ENCODE assay signal across 1 cellular context in genomic region chr13:111323549-111323948, GRCh38.
TF ChIP-seq lines count a peak whose summit lies in the region.

No MANE protein-coding gene starts in this region.

TF ChIP-seq in IMR-90, 13 proteins besides CTCF, POLR2A, EP300 and RAD21:
- TF ChIP-seq BHLHE40 (IDR thresholded peaks at IDR 0.05; ENCODE audit: low read depth, low read length) (no peak), RFX5 (IDR thresholded peaks at IDR 0.05; ENCODE audit: low read depth, low read length) (no peak), SMC3 (IDR thresholded peaks at IDR 0.05; ENCODE audit: low read depth, low read length) (no peak)
